8 cellular contexts compared by ENCODE assay signal in genomic region chr4:17577660-17578481, GRCh38. TPM values are rescaled to one million over a fixed set of nuclear protein-coding genes. Genes with fewer than 3 reads are reported as not detected.
DNase-seq lines count a peak whose midpoint lies in the region; ATAC-seq, FAIRE-seq and TF ChIP-seq lines count a peak whose summit lies in the region.

No MANE protein-coding gene starts in this region.

- peaks cover 7% of the 10 kb centered on the region for H3K36me3 ChIP-seq in SJCRH30
- peaks cover 10% of the 10 kb centered on the region for H3K36me3 ChIP-seq in astrocyte (ENCODE audit: insufficient read depth, low read length)
- H3K36me3 ChIP-seq in iPS-15b (ENCODE audit: control insufficient read depth, insufficient read depth, low read length): peaks cover 3% of the 10 kb centered on the region
- H3K36me3 ChIP-seq in gastrocnemius medialis: peaks cover 0 to 24% of the 10 kb centered on the region in 2 donors

- H3K27me3 Mint-ChIP-seq in astrocyte (ENCODE audit: low read depth, unreplicated experiment): no peaks in the 10 kb centered on the region

- no peaks in the 10 kb centered on the region for H3K9me3 ChIP-seq in A549
- H3K9me3 ChIP-seq in SJCRH30 (replicated peaks): no peaks in the 10 kb centered on the region
- H3K9me3 ChIP-seq in astrocyte (ENCODE audit: insufficient read depth, low read depth, low read length): no peaks in the 10 kb centered on the region
- no peaks in the 10 kb centered on the region for H3K9me3 ChIP-seq in iPS-15b (ENCODE audit: control insufficient read depth, insufficient read depth, low read length)
- no peaks in the 10 kb centered on the region for H3K9me3 ChIP-seq in gastrocnemius medialis

- peak overlapping the region; percentile 79 for H2AFZ ChIP-seq in astrocyte (ENCODE audit: low read depth, low read length)

- peaks cover 24% of the 10 kb centered on the region for H4K20me1 ChIP-seq in astrocyte (ENCODE audit: insufficient read depth, low read length)

- H3K4me1 ChIP-seq in A549 (peaks cover 6% of the 10 kb centered on the region; the same call in 1 of the 3 replicates), SJCRH30 (no peaks in the 10 kb centered on the region), astrocyte (ENCODE audit: insufficient read depth, low read length) (peaks cover 15% of the 10 kb centered on the region), iPS-15b (ENCODE audit: control insufficient read depth, insufficient read depth, low read length) (peaks cover 6% of the 10 kb centered on the region), gastrocnemius medialis (peaks cover 16 to 31% of the 10 kb centered on the region in 2 donors)

- no peak for TF ChIP-seq RAD21 in A549 (conservative IDR thresholded peaks at IDR 0.05 in 1 of 2, IDR thresholded peaks at IDR 0.05 in 1 of 2)

- ATAC-seq in A549 (peak; percentile 61 to 64), GM18511 (IDR thresholded peaks at IDR 0.05; ENCODE audit: unreplicated experiment) (peak; percentile 21), HG03066 (IDR thresholded peaks at IDR 0.05; ENCODE audit: low read depth, unreplicated experiment) (peak; percentile 8), gastrocnemius medialis (peak; percentile 35 to 46)

- peak overlapping the region; percentile 91 for H3K4me3 Mint-ChIP-seq in astrocyte (ENCODE audit: unreplicated experiment)

- no peak for TF ChIP-seq EP300 in A549 (IDR thresholded peaks at IDR 0.05)

- intact Hi-C loops in gastrocnemius medialis (cut with DNase I; ENCODE audit: low total_unique reads): loop anchor here (1.0 to 2.0 kb wide), 5 partner anchors 36 to 443 kb away; partner anchors contain the start of genes DCAF16, LCORL, MED28 and NCAPG

- H3K79me2 ChIP-seq in astrocyte (ENCODE audit: insufficient read depth, low read length): peaks cover 19% of the 10 kb centered on the region

- TF ChIP-seq POLR2A in A549 (IDR thresholded peaks at IDR 0.05; ENCODE audit: low read length) (no peak), gastrocnemius medialis (IDR thresholded peaks at IDR 0.05) (no peak)

- POLR2A ChIA-PET in A549 (lab: Yijun Ruan, JAX): interaction anchor here (1.0 kb wide), 1 partner anchor 36 kb away, joined by 6 read pairs; the partner anchor contains the start of gene MED28

- no peak for TF ChIP-seq CTCF in A549 (IDR thresholded peaks at IDR 0.05)
- no peak for TF ChIP-seq CTCF in astrocyte (IDR thresholded peaks at IDR 0.05; ENCODE audit: insufficient read depth, low read depth, low read length)
- peak in 1 of 5 experiments; percentile 12 for TF ChIP-seq CTCF in gastrocnemius medialis (IDR thresholded peaks at IDR 0.05 in 4 of 5, conservative IDR thresholded peaks at IDR 0.05 in 1 of 5)

- in situ Hi-C loops in gastrocnemius medialis (cut with MboI; ENCODE audit: low sequenced_read_pairs in 4 of 4): loop anchor here in 2 of 4 donors (10.0 to 25.0 kb wide), 2 partner anchors 227 to 434 kb away; partner anchors contain the start of gene LCORL (in 2 of the 2)

- H3K4me2 ChIP-seq in A549 (peak overlapping the region; percentile 75), astrocyte (ENCODE audit: low read length) (peak overlapping the region; percentile 96)

- H3K4me1 Mint-ChIP-seq in astrocyte (ENCODE audit: low read depth, unreplicated experiment): peaks cover 14% of the 10 kb centered on the region

- 23% methylated on average over 13 of the region's 34 CpGs for whole genome bisulfite sequencing in A549 (ENCODE audit: missing lambda C conversion rate)

- no peaks in the 10 kb centered on the region for H3K9me3 Mint-ChIP-seq in astrocyte (ENCODE audit: unreplicated experiment)

- H3K27me3 ChIP-seq in SJCRH30 (no peaks in the 10 kb centered on the region), astrocyte (ENCODE audit: insufficient read depth, low read length) (no peaks in the 10 kb centered on the region), iPS-15b (ENCODE audit: control insufficient read depth, insufficient read depth, low read length) (peaks cover 4% of the 10 kb centered on the region), gastrocnemius medialis (no peaks in the 10 kb centered on the region)

- DNase-seq in A549 (ENCODE audit: low read depth in 1 of 2, low spot score in 1 of 2): peak in 1 of 2 experiments; percentile 13
- DNase-seq in SJCRH30: peak in 1 of 2 experiments; percentile 22
- peak; percentile 2 for DNase-seq in astrocyte (ENCODE audit: low read depth)
- peak; percentile 14 to 30 for DNase-seq in gastrocnemius medialis
- no peak for DNase-seq in NCI-H226

- CTCF ChIA-PET in A549 (lab: Yijun Ruan, JAX): interaction anchor here (0.6 to 1.2 kb wide), 2 partner anchors 20 to 21 kb away, joined by 3 read pairs; no protein-coding TSS in a partner anchor

- peak overlapping the region; percentile 93 for H3K27ac Mint-ChIP-seq in astrocyte (ENCODE audit: unreplicated experiment)

- H3K4me3 ChIP-seq in A549: peak overlapping the region; percentile 77
- peak overlapping the region; percentile 60 for H3K4me3 ChIP-seq in SJCRH30
- peak overlapping the region; percentile 91 for H3K4me3 ChIP-seq in astrocyte (ENCODE audit: insufficient read depth, low read depth, low read length)
- H3K4me3 ChIP-seq in iPS-15b (ENCODE audit: low read depth, low read length): peak overlapping the region; percentile 72
- peak overlapping the region; percentile 81 to 93 (median 87) for H3K4me3 ChIP-seq in gastrocnemius medialis

- H3K36me3 Mint-ChIP-seq in astrocyte (ENCODE audit: low read depth, unreplicated experiment): peaks cover 9% of the 10 kb centered on the region

- H3K9ac ChIP-seq in astrocyte (ENCODE audit: low read length) (peak overlapping the region; percentile 90), iPS-15b (ENCODE audit: low read depth, low read length) (peak overlapping the region; percentile 81)

- H3K27ac ChIP-seq in A549 (peak overlapping the region; percentile 71 to 95), SJCRH30 (peak overlapping the region; percentile 18; the same call in 1 of the 2 replicates), astrocyte (ENCODE audit: low read depth, low read length) (peak overlapping the region; percentile 79), gastrocnemius medialis (peak overlapping the region; percentile 86 to 95 (median 90))

- FAIRE-seq in A549 (lab: Jason Lieb, UNC) (no peak), astrocyte (lab: Jason Lieb, UNC) (no peak)

TF ChIP-seq in A549, 52 proteins besides CTCF, POLR2A, EP300 and RAD21:
- TF ChIP-seq PHF8 (IDR thresholded peaks at IDR 0.05; ENCODE audit: borderline replicate concordance, low read depth) (peak; percentile 17), FOSB (CRISPR knock-in tag; IDR thresholded peaks at IDR 0.05) (no peak)
- TF ChIP-seq, protein P1, sequence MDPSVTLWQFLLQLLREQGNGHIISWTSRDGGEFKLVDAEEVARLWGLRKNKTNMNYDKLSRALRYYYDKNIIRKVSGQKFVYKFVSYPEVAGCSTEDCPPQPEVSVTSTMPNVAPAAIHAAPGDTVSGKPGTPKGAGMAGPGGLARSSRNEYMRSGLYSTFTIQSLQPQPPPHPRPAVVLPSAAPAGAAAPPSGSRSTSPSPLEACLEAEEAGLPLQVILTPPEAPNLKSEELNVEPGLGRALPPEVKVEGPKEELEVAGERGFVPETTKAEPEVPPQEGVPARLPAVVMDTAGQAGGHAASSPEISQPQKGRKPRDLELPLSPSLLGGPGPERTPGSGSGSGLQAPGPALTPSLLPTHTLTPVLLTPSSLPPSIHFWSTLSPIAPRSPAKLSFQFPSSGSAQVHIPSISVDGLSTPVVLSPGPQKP (IDR thresholded peaks at IDR 0.05; ENCODE audit: low read depth, low read length): no peak

RNA-seq across cellular contexts. Expression of gene LAP3, which starts 0.9 kb away (rescaled TPM):
- polyA plus RNA-seq in A549 (2011; rRNA removed) (39.6 and 46.2 TPM in 2 replicates), A549 (2017; fragmentation: RNase III; extraction: RNeasy Plus Mini Kit Qiagen cat#74134 plus additional on column Dnase treatment) (38.6 to 45.9 TPM (median 39.4 TPM) in 3 replicates)
- 28.5 and 30.8 TPM in 2 replicates for polyA plus RNA-seq in A549 (2012; cell fraction: cytosol; rRNA removed)
- 13.5 and 22.5 TPM in 2 replicates for polyA plus RNA-seq in A549 (2012; cell fraction: nucleus; rRNA removed)
- 16.9 and 18.4 TPM in 2 replicates for polyA minus RNA-seq in A549 (2011; rRNA and poly(A)+ RNA removed)
- total RNA-seq in SJCRH30 (2014; rRNA removed; shearing (Covaris generic)): 58.3 and 61.5 TPM in 2 replicates
- total RNA-seq in astrocyte (163 and 176 TPM in 2 replicates), gastrocnemius medialis (10 to 100 TPM; 63.7 to 85.2 (median 76.5) TPM)

RNA-seq across cellular contexts. Expression of gene MED28, which starts 36.6 kb away (rescaled TPM):
- polyA plus RNA-seq in A549 (2011; rRNA removed): 13.0 and 15.5 TPM in 2 replicates
- 3.0 and 3.7 TPM in 2 replicates for polyA plus RNA-seq in A549 (2012; cell fraction: cytosol; rRNA removed)
- polyA plus RNA-seq in A549 (2012; cell fraction: nucleus; rRNA removed): 1.8 and 6.8 TPM in 2 replicates
- 27.7 to 30.8 TPM (median 28.4 TPM) in 3 replicates for polyA plus RNA-seq in A549 (2017; fragmentation: RNase III; extraction: RNeasy Plus Mini Kit Qiagen cat#74134 plus additional on column Dnase treatment)
- 5.9 and 6.7 TPM in 2 replicates for polyA minus RNA-seq in A549 (2011; rRNA and poly(A)+ RNA removed)
- total RNA-seq in SJCRH30 (2014; rRNA removed; shearing (Covaris generic)): 39.2 and 43.7 TPM in 2 replicates
- total RNA-seq in astrocyte: 42.6 and 43.6 TPM in 2 replicates
- total RNA-seq in gastrocnemius medialis: 10 to 100 TPM in 3 of 4 donors, 1 to 10 TPM in 1; 4.5 to 20.0 (median 17.5) TPM

Comparison
In these comparisons a context has a peak if more than half of its experiments do, and no peak if none do; other contexts are left out.
1. ATAC-seq: peak in every context shown above with its lines; median percentile 62 in A549; 40 in gastrocnemius medialis; 21 in GM18511; 8 in HG03066.
2. H3K27ac ChIP-seq: peak in every context shown above with its lines; median percentile 90 in gastrocnemius medialis; 83 in A549; 79 in astrocyte; 18 in SJCRH30.